Comparison of ENCODE assay signal across 22 cellular contexts in genomic region chr15:46059921-46060565, GRCh38.
"Had no signal": no experiment of that assay in that cellular context is flagged by ENCODE, and none has a peak within 500 bp of the region (broad histone marks: within the 10 kb centered on the region; RNA-seq: fewer than 3 reads in every experiment).

No MANE protein-coding gene starts in this region.

- ATAC-seq: activated CD4-positive, alpha-beta T cell treated with anti-CD3 and anti-CD28 coated beads for 36 hours; activated naive CD4-positive, alpha-beta T cell treated with anti-CD3 and anti-CD28 coated beads, Interleukin-2, amount 50 U/mL, for 72 hours; activated T-helper 17 cell treated with anti-CD3 and anti-CD28 coated beads, Interleukin-2, amount 50 U/mL, for 72 hours; left lung; natural killer cell; stimulated activated naive CD8-positive, alpha-beta T cell treated with anti-CD3 and anti-CD28 coated beads, Interleukin-15, amount 100 ng/mL, for 72 hours had no signal

- H3K9me3 ChIP-seq: breast epithelium, left lung, ovary, prostate gland, tibial nerve had no signal

- H3K4me1 ChIP-seq: breast epithelium, left lung, prostate gland, tibial nerve had no signal

- H3K4me3 ChIP-seq: breast epithelium, left lung, ovary, prostate gland, skin epidermis, tibial nerve had no signal

- DNase-seq: activated B cell treated with CpG ODN at 0.5 μM for 24 hours; activated CD4-positive, alpha-beta T cell treated with anti-CD3 and anti-CD28 coated beads for 36 hours; activated CD4-positive, alpha-beta T cell treated with anti-CD3 and anti-CD28 coated beads, Interleukin-2, amount 50 U/mL, for 4 hours; activated CD8-positive, alpha-beta memory T cell treated with anti-CD3 and anti-CD28 coated beads for 24 hours; activated CD8-positive, alpha-beta memory T cell treated with anti-CD3 and anti-CD28 coated beads, Interleukin-2, amount 50 U/mL, for 4 hours; activated T-cell treated with anti-CD3 and anti-CD28 coated beads, Interleukin-2, amount 50 U/mL, for 24 hours; cortex of kidney; erythroblast; foreskin fibroblast; left lung; midbrain; natural killer cell; ovary; stimulated activated CD4-positive, alpha-beta T cell treated with anti-CD3 and anti-CD28 coated beads, Interleukin-1b, Interleukin-23, amount 100 ng/mL, for 48 hours; stimulated activated naive CD8-positive, alpha-beta T cell treated with anti-CD3 and anti-CD28 coated beads, Interleukin-15, amount 100 ng/mL, for 72 hours; T-helper 1 cell had no signal

- H3K27ac ChIP-seq: breast epithelium, left lung, ovary, prostate gland, skin epidermis, tibial nerve had no signal

- H3K27me3 ChIP-seq: breast epithelium, left lung, ovary, tibial nerve had no signal

- H3K36me3 ChIP-seq: breast epithelium, left lung, ovary, prostate gland, tibial nerve had no signal
